In the genomic region with DNA sequence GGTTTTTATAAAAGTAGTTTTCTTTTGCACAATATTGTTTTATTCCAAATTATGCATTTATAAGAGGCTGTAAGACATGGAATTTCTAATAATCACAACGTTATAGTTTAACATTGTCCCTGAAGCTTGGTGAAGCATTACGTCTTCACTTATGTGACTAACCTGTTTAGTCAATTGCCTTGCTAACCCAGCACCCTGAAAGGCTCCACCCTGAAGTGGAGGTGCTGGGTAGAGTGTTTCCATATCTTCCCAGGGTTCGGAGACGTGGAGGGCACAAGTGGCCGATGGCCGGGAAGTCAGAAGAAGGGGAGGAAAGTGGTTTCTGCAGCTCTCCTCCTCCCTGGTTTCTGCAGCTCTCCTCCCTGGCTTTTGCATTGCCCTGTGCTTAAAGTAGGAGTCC, we compare ENCODE assay signal across 1 cellular context.
TF ChIP-seq lines count a peak whose summit lies in the region.

No MANE protein-coding gene starts in this region.

TF ChIP-seq in GM23338, 12 proteins besides CTCF, POLR2A, EP300 and RAD21:
- TF ChIP-seq, protein P1, sequence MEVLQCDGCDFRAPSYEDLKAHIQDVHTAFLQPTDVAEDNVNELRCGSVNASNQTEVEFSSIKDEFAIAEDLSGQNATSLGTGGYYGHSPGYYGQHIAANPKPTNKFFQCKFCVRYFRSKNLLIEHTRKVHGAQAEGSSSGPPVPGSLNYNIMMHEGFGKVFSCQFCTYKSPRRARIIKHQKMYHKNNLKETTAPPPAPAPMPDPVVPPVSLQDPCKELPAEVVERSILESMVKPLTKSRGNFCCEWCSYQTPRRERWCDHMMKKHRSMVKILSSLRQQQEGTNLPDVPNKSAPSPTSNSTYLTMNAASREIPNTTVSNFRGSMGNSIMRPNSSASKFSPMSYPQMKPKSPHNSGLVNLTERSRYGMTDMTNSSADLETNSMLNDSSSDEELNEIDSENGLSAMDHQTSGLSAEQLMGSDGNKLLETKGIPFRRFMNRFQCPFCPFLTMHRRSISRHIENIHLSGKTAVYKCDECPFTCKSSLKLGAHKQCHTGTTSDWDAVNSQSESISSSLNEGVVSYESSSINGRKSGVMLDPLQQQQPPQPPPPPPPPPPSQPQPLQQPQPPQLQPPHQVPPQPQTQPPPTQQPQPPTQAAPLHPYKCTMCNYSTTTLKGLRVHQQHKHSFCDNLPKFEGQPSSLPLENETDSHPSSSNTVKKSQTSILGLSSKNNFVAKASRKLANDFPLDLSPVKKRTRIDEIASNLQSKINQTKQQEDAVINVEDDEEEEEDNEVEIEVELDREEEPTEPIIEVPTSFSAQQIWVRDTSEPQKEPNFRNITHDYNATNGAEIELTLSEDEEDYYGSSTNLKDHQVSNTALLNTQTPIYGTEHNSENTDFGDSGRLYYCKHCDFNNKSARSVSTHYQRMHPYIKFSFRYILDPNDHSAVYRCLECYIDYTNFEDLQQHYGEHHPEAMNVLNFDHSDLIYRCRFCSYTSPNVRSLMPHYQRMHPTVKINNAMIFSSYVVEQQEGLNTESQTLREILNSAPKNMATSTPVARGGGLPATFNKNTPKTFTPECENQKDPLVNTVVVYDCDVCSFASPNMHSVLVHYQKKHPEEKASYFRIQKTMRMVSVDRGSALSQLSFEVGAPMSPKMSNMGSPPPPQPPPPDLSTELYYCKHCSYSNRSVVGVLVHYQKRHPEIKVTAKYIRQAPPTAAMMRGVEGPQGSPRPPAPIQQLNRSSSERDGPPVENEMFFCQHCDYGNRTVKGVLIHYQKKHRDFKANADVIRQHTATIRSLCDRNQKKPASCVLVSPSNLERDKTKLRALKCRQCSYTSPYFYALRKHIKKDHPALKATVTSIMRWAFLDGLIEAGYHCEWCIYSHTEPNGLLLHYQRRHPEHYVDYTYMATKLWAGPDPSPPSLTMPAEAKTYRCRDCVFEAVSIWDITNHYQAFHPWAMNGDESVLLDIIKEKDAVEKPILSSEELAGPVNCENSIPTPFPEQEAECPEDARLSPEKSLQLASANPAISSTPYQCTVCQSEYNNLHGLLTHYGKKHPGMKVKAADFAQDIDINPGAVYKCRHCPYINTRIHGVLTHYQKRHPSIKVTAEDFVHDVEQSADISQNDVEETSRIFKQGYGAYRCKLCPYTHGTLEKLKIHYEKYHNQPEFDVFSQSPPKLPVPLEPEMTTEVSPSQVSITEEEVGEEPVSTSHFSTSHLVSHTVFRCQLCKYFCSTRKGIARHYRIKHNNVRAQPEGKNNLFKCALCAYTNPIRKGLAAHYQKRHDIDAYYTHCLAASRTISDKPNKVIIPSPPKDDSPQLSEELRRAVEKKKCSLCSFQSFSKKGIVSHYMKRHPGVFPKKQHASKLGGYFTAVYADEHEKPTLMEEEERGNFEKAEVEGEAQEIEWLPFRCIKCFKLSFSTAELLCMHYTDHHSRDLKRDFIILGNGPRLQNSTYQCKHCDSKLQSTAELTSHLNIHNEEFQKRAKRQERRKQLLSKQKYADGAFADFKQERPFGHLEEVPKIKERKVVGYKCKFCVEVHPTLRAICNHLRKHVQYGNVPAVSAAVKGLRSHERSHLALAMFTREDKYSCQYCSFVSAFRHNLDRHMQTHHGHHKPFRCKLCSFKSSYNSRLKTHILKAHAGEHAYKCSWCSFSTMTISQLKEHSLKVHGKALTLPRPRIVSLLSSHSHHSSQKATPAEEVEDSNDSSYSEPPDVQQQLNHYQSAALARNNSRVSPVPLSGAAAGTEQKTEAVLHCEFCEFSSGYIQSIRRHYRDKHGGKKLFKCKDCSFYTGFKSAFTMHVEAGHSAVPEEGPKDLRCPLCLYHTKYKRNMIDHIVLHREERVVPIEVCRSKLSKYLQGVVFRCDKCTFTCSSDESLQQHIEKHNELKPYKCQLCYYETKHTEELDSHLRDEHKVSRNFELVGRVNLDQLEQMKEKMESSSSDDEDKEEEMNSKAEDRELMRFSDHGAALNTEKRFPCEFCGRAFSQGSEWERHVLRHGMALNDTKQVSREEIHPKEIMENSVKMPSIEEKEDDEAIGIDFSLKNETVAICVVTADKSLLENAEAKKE (CRISPR knock-in tag; IDR thresholded peaks at IDR 0.05): no peak
- TF ChIP-seq EZH2phosphoT487 (IDR thresholded peaks at IDR 0.05; ENCODE audit: unreplicated experiment): no peak
- no peak for TF ChIP-seq ZNF331 (CRISPR knock-in tag; IDR thresholded peaks at IDR 0.05; ENCODE audit: low read depth)
- TF ChIP-seq, protein P2, sequence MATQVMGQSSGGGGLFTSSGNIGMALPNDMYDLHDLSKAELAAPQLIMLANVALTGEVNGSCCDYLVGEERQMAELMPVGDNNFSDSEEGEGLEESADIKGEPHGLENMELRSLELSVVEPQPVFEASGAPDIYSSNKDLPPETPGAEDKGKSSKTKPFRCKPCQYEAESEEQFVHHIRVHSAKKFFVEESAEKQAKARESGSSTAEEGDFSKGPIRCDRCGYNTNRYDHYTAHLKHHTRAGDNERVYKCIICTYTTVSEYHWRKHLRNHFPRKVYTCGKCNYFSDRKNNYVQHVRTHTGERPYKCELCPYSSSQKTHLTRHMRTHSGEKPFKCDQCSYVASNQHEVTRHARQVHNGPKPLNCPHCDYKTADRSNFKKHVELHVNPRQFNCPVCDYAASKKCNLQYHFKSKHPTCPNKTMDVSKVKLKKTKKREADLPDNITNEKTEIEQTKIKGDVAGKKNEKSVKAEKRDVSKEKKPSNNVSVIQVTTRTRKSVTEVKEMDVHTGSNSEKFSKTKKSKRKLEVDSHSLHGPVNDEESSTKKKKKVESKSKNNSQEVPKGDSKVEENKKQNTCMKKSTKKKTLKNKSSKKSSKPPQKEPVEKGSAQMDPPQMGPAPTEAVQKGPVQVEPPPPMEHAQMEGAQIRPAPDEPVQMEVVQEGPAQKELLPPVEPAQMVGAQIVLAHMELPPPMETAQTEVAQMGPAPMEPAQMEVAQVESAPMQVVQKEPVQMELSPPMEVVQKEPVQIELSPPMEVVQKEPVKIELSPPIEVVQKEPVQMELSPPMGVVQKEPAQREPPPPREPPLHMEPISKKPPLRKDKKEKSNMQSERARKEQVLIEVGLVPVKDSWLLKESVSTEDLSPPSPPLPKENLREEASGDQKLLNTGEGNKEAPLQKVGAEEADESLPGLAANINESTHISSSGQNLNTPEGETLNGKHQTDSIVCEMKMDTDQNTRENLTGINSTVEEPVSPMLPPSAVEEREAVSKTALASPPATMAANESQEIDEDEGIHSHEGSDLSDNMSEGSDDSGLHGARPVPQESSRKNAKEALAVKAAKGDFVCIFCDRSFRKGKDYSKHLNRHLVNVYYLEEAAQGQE (IDR thresholded peaks at IDR 0.05; ENCODE audit: unreplicated experiment): no peak
- TF ChIP-seq EZH2 (IDR thresholded peaks at IDR 0.05; ENCODE audit: low read depth, unreplicated experiment): no peak
- no peak for TF ChIP-seq NANOG (IDR thresholded peaks at IDR 0.05; ENCODE audit: borderline replicate concordance)
- TF ChIP-seq ZNF114 (CRISPR knock-in tag; IDR thresholded peaks at IDR 0.05): no peak
- no peak for TF ChIP-seq STAT1 (IDR thresholded peaks at IDR 0.05; ENCODE audit: unreplicated experiment)
- TF ChIP-seq CREB1 (CRISPR knock-in tag; IDR thresholded peaks at IDR 0.05; ENCODE audit: low read depth): no peak
- TF ChIP-seq JUNB (IDR thresholded peaks at IDR 0.05; ENCODE audit: unreplicated experiment): no peak
- TF ChIP-seq, protein P3, sequence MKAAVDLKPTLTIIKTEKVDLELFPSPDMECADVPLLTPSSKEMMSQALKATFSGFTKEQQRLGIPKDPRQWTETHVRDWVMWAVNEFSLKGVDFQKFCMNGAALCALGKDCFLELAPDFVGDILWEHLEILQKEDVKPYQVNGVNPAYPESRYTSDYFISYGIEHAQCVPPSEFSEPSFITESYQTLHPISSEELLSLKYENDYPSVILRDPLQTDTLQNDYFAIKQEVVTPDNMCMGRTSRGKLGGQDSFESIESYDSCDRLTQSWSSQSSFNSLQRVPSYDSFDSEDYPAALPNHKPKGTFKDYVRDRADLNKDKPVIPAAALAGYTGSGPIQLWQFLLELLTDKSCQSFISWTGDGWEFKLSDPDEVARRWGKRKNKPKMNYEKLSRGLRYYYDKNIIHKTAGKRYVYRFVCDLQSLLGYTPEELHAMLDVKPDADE (IDR thresholded peaks at IDR 0.05): no peak
- TF ChIP-seq POLR2AphosphoS5 (IDR thresholded peaks at IDR 0.05; ENCODE audit: low read depth): no peak
